Comparison of ENCODE assay signal across 1 cellular context in the genomic region with DNA sequence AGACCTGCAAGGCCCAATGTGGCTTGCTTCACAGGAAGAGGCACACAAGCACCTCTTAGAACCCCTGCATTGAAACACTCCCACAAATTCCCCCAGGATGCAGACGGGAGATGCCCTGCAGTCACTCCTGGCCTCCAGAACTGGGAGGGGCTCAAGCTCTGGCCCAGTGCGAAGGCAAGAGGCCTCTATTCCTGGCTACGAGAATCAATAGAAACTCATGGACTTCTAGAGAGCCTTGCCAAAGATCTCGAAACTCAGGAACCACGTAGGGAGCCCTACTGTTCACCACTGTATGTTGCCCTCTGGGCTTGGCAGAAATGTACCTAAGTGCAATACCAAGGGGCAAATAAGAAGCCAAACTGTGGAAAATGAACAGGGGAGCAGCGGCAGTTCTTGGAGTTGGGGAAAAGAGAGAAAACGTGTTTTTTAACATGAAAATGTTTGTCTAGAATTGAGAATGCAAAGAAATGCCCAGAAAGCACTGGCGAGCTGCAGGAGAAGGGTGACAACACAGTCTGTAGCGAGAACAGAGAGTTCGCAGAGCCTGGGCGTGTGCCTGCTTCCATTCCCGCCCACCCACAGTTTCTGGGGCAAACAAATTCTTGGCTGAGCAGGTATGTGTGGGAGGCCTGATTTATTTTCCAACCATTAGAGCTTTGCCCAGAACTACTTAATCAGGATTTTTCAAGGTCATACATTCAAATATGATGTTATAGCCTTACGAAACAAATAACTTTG.
TF ChIP-seq lines count a peak whose summit lies in the region.

No MANE protein-coding gene starts in this region.

TF ChIP-seq in GM23338, 12 proteins besides CTCF, POLR2A, EP300 and RAD21 (continued from another document):
- TF ChIP-seq, protein P1, sequence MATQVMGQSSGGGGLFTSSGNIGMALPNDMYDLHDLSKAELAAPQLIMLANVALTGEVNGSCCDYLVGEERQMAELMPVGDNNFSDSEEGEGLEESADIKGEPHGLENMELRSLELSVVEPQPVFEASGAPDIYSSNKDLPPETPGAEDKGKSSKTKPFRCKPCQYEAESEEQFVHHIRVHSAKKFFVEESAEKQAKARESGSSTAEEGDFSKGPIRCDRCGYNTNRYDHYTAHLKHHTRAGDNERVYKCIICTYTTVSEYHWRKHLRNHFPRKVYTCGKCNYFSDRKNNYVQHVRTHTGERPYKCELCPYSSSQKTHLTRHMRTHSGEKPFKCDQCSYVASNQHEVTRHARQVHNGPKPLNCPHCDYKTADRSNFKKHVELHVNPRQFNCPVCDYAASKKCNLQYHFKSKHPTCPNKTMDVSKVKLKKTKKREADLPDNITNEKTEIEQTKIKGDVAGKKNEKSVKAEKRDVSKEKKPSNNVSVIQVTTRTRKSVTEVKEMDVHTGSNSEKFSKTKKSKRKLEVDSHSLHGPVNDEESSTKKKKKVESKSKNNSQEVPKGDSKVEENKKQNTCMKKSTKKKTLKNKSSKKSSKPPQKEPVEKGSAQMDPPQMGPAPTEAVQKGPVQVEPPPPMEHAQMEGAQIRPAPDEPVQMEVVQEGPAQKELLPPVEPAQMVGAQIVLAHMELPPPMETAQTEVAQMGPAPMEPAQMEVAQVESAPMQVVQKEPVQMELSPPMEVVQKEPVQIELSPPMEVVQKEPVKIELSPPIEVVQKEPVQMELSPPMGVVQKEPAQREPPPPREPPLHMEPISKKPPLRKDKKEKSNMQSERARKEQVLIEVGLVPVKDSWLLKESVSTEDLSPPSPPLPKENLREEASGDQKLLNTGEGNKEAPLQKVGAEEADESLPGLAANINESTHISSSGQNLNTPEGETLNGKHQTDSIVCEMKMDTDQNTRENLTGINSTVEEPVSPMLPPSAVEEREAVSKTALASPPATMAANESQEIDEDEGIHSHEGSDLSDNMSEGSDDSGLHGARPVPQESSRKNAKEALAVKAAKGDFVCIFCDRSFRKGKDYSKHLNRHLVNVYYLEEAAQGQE (IDR thresholded peaks at IDR 0.05; ENCODE audit: unreplicated experiment) = no peak
- TF ChIP-seq EZH2phosphoT487 (IDR thresholded peaks at IDR 0.05; ENCODE audit: unreplicated experiment) = no peak
- TF ChIP-seq, protein P2, sequence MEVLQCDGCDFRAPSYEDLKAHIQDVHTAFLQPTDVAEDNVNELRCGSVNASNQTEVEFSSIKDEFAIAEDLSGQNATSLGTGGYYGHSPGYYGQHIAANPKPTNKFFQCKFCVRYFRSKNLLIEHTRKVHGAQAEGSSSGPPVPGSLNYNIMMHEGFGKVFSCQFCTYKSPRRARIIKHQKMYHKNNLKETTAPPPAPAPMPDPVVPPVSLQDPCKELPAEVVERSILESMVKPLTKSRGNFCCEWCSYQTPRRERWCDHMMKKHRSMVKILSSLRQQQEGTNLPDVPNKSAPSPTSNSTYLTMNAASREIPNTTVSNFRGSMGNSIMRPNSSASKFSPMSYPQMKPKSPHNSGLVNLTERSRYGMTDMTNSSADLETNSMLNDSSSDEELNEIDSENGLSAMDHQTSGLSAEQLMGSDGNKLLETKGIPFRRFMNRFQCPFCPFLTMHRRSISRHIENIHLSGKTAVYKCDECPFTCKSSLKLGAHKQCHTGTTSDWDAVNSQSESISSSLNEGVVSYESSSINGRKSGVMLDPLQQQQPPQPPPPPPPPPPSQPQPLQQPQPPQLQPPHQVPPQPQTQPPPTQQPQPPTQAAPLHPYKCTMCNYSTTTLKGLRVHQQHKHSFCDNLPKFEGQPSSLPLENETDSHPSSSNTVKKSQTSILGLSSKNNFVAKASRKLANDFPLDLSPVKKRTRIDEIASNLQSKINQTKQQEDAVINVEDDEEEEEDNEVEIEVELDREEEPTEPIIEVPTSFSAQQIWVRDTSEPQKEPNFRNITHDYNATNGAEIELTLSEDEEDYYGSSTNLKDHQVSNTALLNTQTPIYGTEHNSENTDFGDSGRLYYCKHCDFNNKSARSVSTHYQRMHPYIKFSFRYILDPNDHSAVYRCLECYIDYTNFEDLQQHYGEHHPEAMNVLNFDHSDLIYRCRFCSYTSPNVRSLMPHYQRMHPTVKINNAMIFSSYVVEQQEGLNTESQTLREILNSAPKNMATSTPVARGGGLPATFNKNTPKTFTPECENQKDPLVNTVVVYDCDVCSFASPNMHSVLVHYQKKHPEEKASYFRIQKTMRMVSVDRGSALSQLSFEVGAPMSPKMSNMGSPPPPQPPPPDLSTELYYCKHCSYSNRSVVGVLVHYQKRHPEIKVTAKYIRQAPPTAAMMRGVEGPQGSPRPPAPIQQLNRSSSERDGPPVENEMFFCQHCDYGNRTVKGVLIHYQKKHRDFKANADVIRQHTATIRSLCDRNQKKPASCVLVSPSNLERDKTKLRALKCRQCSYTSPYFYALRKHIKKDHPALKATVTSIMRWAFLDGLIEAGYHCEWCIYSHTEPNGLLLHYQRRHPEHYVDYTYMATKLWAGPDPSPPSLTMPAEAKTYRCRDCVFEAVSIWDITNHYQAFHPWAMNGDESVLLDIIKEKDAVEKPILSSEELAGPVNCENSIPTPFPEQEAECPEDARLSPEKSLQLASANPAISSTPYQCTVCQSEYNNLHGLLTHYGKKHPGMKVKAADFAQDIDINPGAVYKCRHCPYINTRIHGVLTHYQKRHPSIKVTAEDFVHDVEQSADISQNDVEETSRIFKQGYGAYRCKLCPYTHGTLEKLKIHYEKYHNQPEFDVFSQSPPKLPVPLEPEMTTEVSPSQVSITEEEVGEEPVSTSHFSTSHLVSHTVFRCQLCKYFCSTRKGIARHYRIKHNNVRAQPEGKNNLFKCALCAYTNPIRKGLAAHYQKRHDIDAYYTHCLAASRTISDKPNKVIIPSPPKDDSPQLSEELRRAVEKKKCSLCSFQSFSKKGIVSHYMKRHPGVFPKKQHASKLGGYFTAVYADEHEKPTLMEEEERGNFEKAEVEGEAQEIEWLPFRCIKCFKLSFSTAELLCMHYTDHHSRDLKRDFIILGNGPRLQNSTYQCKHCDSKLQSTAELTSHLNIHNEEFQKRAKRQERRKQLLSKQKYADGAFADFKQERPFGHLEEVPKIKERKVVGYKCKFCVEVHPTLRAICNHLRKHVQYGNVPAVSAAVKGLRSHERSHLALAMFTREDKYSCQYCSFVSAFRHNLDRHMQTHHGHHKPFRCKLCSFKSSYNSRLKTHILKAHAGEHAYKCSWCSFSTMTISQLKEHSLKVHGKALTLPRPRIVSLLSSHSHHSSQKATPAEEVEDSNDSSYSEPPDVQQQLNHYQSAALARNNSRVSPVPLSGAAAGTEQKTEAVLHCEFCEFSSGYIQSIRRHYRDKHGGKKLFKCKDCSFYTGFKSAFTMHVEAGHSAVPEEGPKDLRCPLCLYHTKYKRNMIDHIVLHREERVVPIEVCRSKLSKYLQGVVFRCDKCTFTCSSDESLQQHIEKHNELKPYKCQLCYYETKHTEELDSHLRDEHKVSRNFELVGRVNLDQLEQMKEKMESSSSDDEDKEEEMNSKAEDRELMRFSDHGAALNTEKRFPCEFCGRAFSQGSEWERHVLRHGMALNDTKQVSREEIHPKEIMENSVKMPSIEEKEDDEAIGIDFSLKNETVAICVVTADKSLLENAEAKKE (CRISPR knock-in tag; IDR thresholded peaks at IDR 0.05) = no peak
- no peak for TF ChIP-seq EZH2 (IDR thresholded peaks at IDR 0.05; ENCODE audit: low read depth, unreplicated experiment)
- TF ChIP-seq POLR2AphosphoS5 (IDR thresholded peaks at IDR 0.05; ENCODE audit: low read depth) = no peak
- no peak for TF ChIP-seq CREB1 (CRISPR knock-in tag; IDR thresholded peaks at IDR 0.05; ENCODE audit: low read depth)
- no peak for TF ChIP-seq NANOG (IDR thresholded peaks at IDR 0.05; ENCODE audit: borderline replicate concordance)
- TF ChIP-seq ZNF114 (CRISPR knock-in tag; IDR thresholded peaks at IDR 0.05) = no peak
- no peak for TF ChIP-seq STAT1 (IDR thresholded peaks at IDR 0.05; ENCODE audit: unreplicated experiment)
- TF ChIP-seq, protein P3, sequence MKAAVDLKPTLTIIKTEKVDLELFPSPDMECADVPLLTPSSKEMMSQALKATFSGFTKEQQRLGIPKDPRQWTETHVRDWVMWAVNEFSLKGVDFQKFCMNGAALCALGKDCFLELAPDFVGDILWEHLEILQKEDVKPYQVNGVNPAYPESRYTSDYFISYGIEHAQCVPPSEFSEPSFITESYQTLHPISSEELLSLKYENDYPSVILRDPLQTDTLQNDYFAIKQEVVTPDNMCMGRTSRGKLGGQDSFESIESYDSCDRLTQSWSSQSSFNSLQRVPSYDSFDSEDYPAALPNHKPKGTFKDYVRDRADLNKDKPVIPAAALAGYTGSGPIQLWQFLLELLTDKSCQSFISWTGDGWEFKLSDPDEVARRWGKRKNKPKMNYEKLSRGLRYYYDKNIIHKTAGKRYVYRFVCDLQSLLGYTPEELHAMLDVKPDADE (IDR thresholded peaks at IDR 0.05) = no peak
- TF ChIP-seq ZNF331 (CRISPR knock-in tag; IDR thresholded peaks at IDR 0.05; ENCODE audit: low read depth) = no peak
